In genomic region chr5:154800582-154800981, GRCh38 we compare ENCODE assay signal across 9 cellular contexts.
"Had no signal": no experiment of that assay in that cellular context is flagged by ENCODE, and none has a peak within 500 bp of the region (broad histone marks: within the 10 kb centered on the region; RNA-seq: fewer than 3 reads in every experiment).

No MANE protein-coding gene starts in this region.

- H3K9ac ChIP-seq: SK-N-SH had no signal

- H3K4me2 ChIP-seq: SK-N-SH had no signal

- ATAC-seq: left lung had no signal

- DNase-seq: activated CD4-positive, CD25-positive, alpha-beta regulatory T cell; central memory CD4-positive, alpha-beta T cell; effector memory CD4-positive, alpha-beta T cell; left lung; posterior cingulate gyrus; SK-N-SH; small intestine; stimulated activated naive CD4-positive, alpha-beta T cell had no signal

- H3K9me3 ChIP-seq: left lung, SK-N-SH had no signal

- H3K27ac ChIP-seq: left lung had no signal

- H3K4me3 ChIP-seq: left lung had no signal

- H3K27me3 ChIP-seq: left lung had no signal

- H3K4me1 ChIP-seq: left lung had no signal

- H3K4me3 Mint-ChIP-seq: T-helper 1 cell treated with Interleukin-12 subunit alpha and Interleukin-12 subunit beta and Interleukin-4 antibody, amounts not matched to agents 30 μg/mL and 1 μg/mL, for 36 hours had no signal

- H3K27ac Mint-ChIP-seq: T-helper 1 cell treated with Interleukin-12 subunit alpha and Interleukin-12 subunit beta and Interleukin-4 antibody, amounts not matched to agents 30 μg/mL and 1 μg/mL, for 36 hours had no signal

- H3K9me3 Mint-ChIP-seq: T-helper 1 cell treated with Interleukin-12 subunit alpha and Interleukin-12 subunit beta and Interleukin-4 antibody, amounts not matched to agents 30 μg/mL and 1 μg/mL, for 36 hours had no signal
